In genomic region chr1:6099787-6100765, GRCh38 we compare ENCODE assay signal across 1 cellular context.
TF ChIP-seq lines count a peak whose summit lies in the region.

No MANE protein-coding gene starts in this region.

TF ChIP-seq in endothelial cell of umbilical vein, 7 proteins besides CTCF, POLR2A, EP300 and RAD21:
- no peak for TF ChIP-seq MYC (IDR thresholded peaks at IDR 0.05; ENCODE audit: low read depth, low read length)
- TF ChIP-seq FOS (IDR thresholded peaks at IDR 0.05; ENCODE audit: borderline replicate concordance, insufficient read depth, low read length) = no peak
- no peak for TF ChIP-seq GATA2 (IDR thresholded peaks at IDR 0.05; ENCODE audit: insufficient read depth, insufficient read length, low read depth, low read length)
- no peak for TF ChIP-seq POLR2AphosphoS5 (IDR thresholded peaks at IDR 0.05; ENCODE audit: insufficient read depth, low read depth, low read length)
- TF ChIP-seq JUN (IDR thresholded peaks at IDR 0.05; ENCODE audit: borderline replicate concordance, insufficient read depth, insufficient read length, low read depth) = no peak
- no peak for TF ChIP-seq EZH2 (IDR thresholded peaks at IDR 0.05; ENCODE audit: borderline replicate concordance, low read depth, low read length, severe bottlenecking)
- no peak for TF ChIP-seq MAX (IDR thresholded peaks at IDR 0.05; ENCODE audit: insufficient read depth, insufficient read length)
TF ChIP-seq in endothelial cell of umbilical vein: peak in this region for 0.
